In the genomic region with DNA sequence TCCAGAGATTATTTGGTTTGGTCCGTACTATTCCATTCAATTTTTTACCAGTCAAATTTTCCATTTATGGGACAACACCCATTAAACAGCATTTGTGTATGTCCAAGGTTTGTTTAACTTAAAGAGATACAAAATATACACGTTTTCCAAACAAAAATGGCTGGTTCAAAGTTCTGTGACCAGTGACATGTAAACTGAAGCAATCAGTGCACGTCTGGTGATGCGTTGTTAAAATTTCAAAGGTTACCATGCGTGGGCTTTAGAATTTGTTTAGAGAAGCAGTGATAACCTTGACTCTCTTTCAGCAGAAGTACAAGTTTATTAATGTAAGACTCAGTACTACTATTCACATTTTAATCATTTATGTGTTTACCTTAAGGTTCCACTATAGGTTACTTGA, we compare ENCODE assay signal across 35 cellular contexts. TPM values are rescaled to one million over a fixed set of nuclear protein-coding genes. Genes with fewer than 3 reads are reported as not detected.
"Had no signal": no experiment of that assay in that cellular context is flagged by ENCODE, and none has a peak within 500 bp of the region (broad histone marks: within the 10 kb centered on the region; RNA-seq: fewer than 3 reads in every experiment).

No MANE protein-coding gene starts in this region.

- H3K9me3 ChIP-seq: ovary, psoas muscle, spleen, suprapubic skin, testis, tibial artery, transverse colon, upper lobe of right lung, uterus had no signal

- H3K4me1 Mint-ChIP-seq: natural killer cell; nephron; neural progenitor cell; stimulated activated memory B cell treated with anti-CD40 and anti-IgM and Interleukin-4, amounts not matched to agents 10 μg/mL and 1 μg/mL and 100 μg/mL, for 72 hours; stimulated activated naive CD8-positive, alpha-beta T cell treated with anti-CD3 and anti-CD28 coated beads, Interleukin-15, amount 100 ng/mL, for 72 hours had no signal

- H3K27ac Mint-ChIP-seq: natural killer cell; nephron; neural progenitor cell; progenitor cell of endocrine pancreas; stimulated activated memory B cell treated with anti-CD40 and anti-IgM and Interleukin-4, amounts not matched to agents 10 μg/mL and 1 μg/mL and 100 μg/mL, for 72 hours; stimulated activated naive CD8-positive, alpha-beta T cell treated with anti-CD3 and anti-CD28 coated beads, Interleukin-15, amount 100 ng/mL, for 72 hours; type B pancreatic cell had no signal

- H3K27me3 Mint-ChIP-seq: progenitor cell of endocrine pancreas; stimulated activated naive CD8-positive, alpha-beta T cell treated with anti-CD3 and anti-CD28 coated beads, Interleukin-15, amount 100 ng/mL, for 72 hours; type B pancreatic cell had no signal

- H3K4me1 ChIP-seq: neural progenitor cell, parathyroid adenoma, psoas muscle, spleen, suprapubic skin, testis, tibial artery, transverse colon, upper lobe of right lung, uterus had no signal

- H3K27me3 ChIP-seq: neural progenitor cell, ovary, spleen, suprapubic skin, testis, tibial artery, transverse colon, upper lobe of right lung, uterus had no signal

- ATAC-seq: natural killer cell; psoas muscle; right cardiac atrium; sciatic nerve; stimulated activated memory B cell treated with anti-CD40 and anti-IgM and Interleukin-4, amounts not matched to agents 10 μg/mL and 1 μg/mL and 100 μg/mL, for 72 hours; stimulated activated naive CD8-positive, alpha-beta T cell treated with anti-CD3 and anti-CD28 coated beads, Interleukin-15, amount 100 ng/mL, for 72 hours; stimulated activated naive CD8-positive, alpha-beta T cell treated with anti-CD3 and anti-CD28 coated beads, Interleukin-15, Interleukin-2, amounts not matched to agents 100 U/mL and 50 U/mL, for 24 hours; upper lobe of right lung had no signal

- H3K9me3 Mint-ChIP-seq: nephron; neural progenitor cell; stimulated activated memory B cell treated with anti-CD40 and anti-IgM and Interleukin-4, amounts not matched to agents 10 μg/mL and 1 μg/mL and 100 μg/mL, for 72 hours; stimulated activated naive CD8-positive, alpha-beta T cell treated with anti-CD3 and anti-CD28 coated beads, Interleukin-15, amount 100 ng/mL, for 72 hours; type B pancreatic cell had no signal

- H3K4me3 Mint-ChIP-seq: natural killer cell; nephron; neural progenitor cell; stimulated activated memory B cell treated with anti-CD40 and anti-IgM and Interleukin-4, amounts not matched to agents 10 μg/mL and 1 μg/mL and 100 μg/mL, for 72 hours; stimulated activated naive CD8-positive, alpha-beta T cell treated with anti-CD3 and anti-CD28 coated beads, Interleukin-15, amount 100 ng/mL, for 72 hours; type B pancreatic cell had no signal

- H3K4me3 ChIP-seq: neural progenitor cell, ovary, psoas muscle, skin epidermis, smooth muscle cell, spleen, suprapubic skin, testis, tibial artery, transverse colon, upper lobe of right lung, uterus had no signal

- H3K36me3 Mint-ChIP-seq: natural killer cell; neural progenitor cell; stimulated activated memory B cell treated with anti-CD40 and anti-IgM and Interleukin-4, amounts not matched to agents 10 μg/mL and 1 μg/mL and 100 μg/mL, for 72 hours; type B pancreatic cell had no signal

- H3K9ac ChIP-seq: neural progenitor cell, parathyroid adenoma had no signal

- H3K36me3 ChIP-seq: neural progenitor cell, ovary, spleen, suprapubic skin, tibial artery, transverse colon, upper lobe of right lung, uterus had no signal

- H3K27ac ChIP-seq: neural progenitor cell, ovary, parathyroid adenoma, psoas muscle, skin epidermis, spleen, suprapubic skin, testis, tibial artery, transverse colon, upper lobe of right lung, uterus had no signal

- DNase-seq: natural killer cell; occipital lobe; ovary; posterior cingulate gyrus; psoas muscle; right cardiac atrium; spleen; stimulated activated CD4-positive, alpha-beta T cell treated with anti-CD3 and anti-CD28 coated beads, Interleukin-12 subunit alpha, Interleukin-12 subunit beta, amount 100 ng/mL, for 4 hours; stimulated activated CD4-positive, alpha-beta T cell treated with anti-CD3 and anti-CD28 coated beads, Interleukin-1b, Interleukin-23, amount 100 ng/mL, for 48 hours; stimulated activated CD4-positive, alpha-beta T cell treated with anti-CD3 and anti-CD28 coated beads, Interleukin-4, amount 100 ng/mL, for 1 hour; stimulated activated CD4-positive, alpha-beta T cell treated with anti-CD3 and anti-CD28 coated beads, Interleukin-4, amount 100 ng/mL, for 4 hours; stimulated activated CD8-positive, alpha-beta memory T cell treated with anti-CD3 and anti-CD28 coated beads, Interleukin-4, amount 100 ng/mL, for 48 hours; stimulated activated naive CD4-positive, alpha-beta T cell; stimulated activated naive CD8-positive, alpha-beta T cell treated with anti-CD3 and anti-CD28 coated beads, Interleukin-15, amount 100 ng/mL, for 72 hours; stimulated activated naive CD8-positive, alpha-beta T cell treated with anti-CD3 and anti-CD28 coated beads, Interleukin-15, Interleukin-2, amounts not matched to agents 100 U/mL and 50 U/mL, for 24 hours; substantia nigra; testis; tibial artery; transverse colon; upper lobe of right lung; uterus had no signal

RNA-seq across cellular contexts. Expression of a gene that starts 25.2 kb away (rescaled TPM):
- total RNA-seq: natural killer cell, osteoblast, renal cortical epithelial cell had no signal
- polyA plus RNA-seq: psoas muscle had no signal

RNA-seq across cellular contexts. Expression of a gene that starts 57.1 kb away (rescaled TPM):
- total RNA-seq: natural killer cell, osteoblast, psoas muscle, right cardiac atrium, sciatic nerve, spleen, suprapubic skin, testis, transverse colon, upper lobe of right lung, urinary bladder, uterus had no signal
- polyA plus RNA-seq: neural cell, psoas muscle, right cardiac atrium, spleen, urinary bladder had no signal
